ENCODE assay signal across 1 cellular context in the genomic region with DNA sequence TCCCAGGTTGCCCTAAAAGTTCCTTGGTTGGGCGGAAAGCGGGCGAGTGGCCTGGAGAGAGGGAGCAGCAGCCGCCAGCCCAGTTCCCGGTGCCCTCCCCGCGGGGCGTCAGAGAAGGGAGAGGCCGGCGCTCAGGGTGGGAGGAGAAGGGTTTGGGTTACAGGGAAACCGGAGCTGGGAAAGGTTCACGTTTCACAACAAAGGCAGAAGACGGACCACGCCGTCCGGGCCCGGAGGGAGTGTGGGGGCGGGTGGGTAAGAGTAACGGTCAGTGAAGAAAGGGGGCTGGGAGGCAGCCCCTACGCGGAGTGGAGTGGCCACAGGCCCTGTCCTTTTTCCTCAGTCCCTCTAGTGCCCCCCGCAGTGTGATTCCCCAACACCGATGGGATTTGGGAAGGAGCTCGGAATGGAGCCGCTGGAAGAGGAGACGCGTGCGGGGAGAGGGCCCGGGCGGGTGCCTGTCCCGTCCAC.
TF ChIP-seq lines count a peak whose summit lies in the region.

No MANE protein-coding gene starts in this region.

TF ChIP-seq in K562, 482 proteins besides CTCF, POLR2A, EP300 and RAD21 (continued from another document):
- TF ChIP-seq TAF1 (IDR thresholded peaks at IDR 0.05; ENCODE audit: control insufficient read depth, extremely low read depth, insufficient read depth, low read length, severe bottlenecking): peak; percentile 50
TF ChIP-seq in K562: peak in this region for 25.
